Comparison of ENCODE assay signal across 38 cellular contexts in genomic region chr2:59746291-59746690, GRCh38.
"Had no signal": no experiment of that assay in that cellular context is flagged by ENCODE, and none has a peak within 500 bp of the region (broad histone marks: within the 10 kb centered on the region; RNA-seq: fewer than 3 reads in every experiment).

No MANE protein-coding gene starts in this region.

- ATAC-seq: activated naive CD4-positive, alpha-beta T cell treated with anti-CD3 and anti-CD28 coated beads, Interleukin-2, amount 50 U/mL, for 72 hours; activated naive CD8-positive, alpha-beta T cell treated with anti-CD3 and anti-CD28 coated beads, Interleukin-2, amount 50 U/mL, for 24 hours; activated T-cell treated with anti-CD3 and anti-CD28 coated beads, Interleukin-2, amount 50 U/mL, for 4 hours; activated T-cell treated with anti-CD3 and anti-CD28 coated beads, Interleukin-2, amount 50 U/mL, for 72 hours; activated T-helper 17 cell treated with anti-CD3 and anti-CD28 coated beads, Interleukin-2, amount 50 U/mL, for 72 hours; body of pancreas had no signal

- H3K27me3 Mint-ChIP-seq: activated naive CD4-positive, alpha-beta T cell treated with anti-CD3 and anti-CD28 coated beads, Interleukin-2, amount 10 ng/mL, durations not matched to agents 7 days and 5 days; activated T-cell treated with anti-CD3 and anti-CD28 coated beads, Interleukin-2, amount 50 U/mL, for 24 hours; activated T-helper 17 cell treated with anti-CD3 and anti-CD28 coated beads, Interleukin-2, amount 50 U/mL, for 72 hours; brain; central memory CD8-positive, alpha-beta T cell had no signal

- H3K9me3 Mint-ChIP-seq: activated naive CD4-positive, alpha-beta T cell treated with anti-CD3 and anti-CD28 coated beads for 36 hours; activated naive CD4-positive, alpha-beta T cell treated with anti-CD3 and anti-CD28 coated beads, Interleukin-2, amount 10 ng/mL, durations not matched to agents 7 days and 5 days; activated naive CD4-positive, alpha-beta T cell treated with anti-CD3 and anti-CD28 coated beads, Interleukin-2, amount 50 U/mL, for 24 hours; activated naive CD4-positive, alpha-beta T cell treated with anti-CD3 and anti-CD28 coated beads, Interleukin-2, amount 50 U/mL, for 72 hours; activated naive CD8-positive, alpha-beta T cell treated with anti-CD3 and anti-CD28 coated beads for 36 hours; activated naive CD8-positive, alpha-beta T cell treated with anti-CD3 and anti-CD28 coated beads, Interleukin-2, amount 10 ng/mL, durations not matched to agents 7 days and 5 days; activated naive CD8-positive, alpha-beta T cell treated with anti-CD3 and anti-CD28 coated beads, Interleukin-2, amount 50 U/mL, for 24 hours; activated T-cell treated with anti-CD3 and anti-CD28 coated beads, Interleukin-2, amount 50 U/mL, for 24 hours; activated T-cell treated with anti-CD3 and anti-CD28 coated beads, Interleukin-2, amount 50 U/mL, for 4 hours; activated T-helper 1 cell treated with anti-CD3 and anti-CD28 coated beads, Interleukin-12 subunit alpha, Interleukin-12 subunit beta, Interleukin-2, Interleukin-4 antibody, amounts not matched to agents 30 ng/mL and 10 ng/mL and 1 ng/mL, durations not matched to agents 14 hours and 24 hours and 36 hours; activated T-helper 17 cell treated with anti-CD3 and anti-CD28 coated beads, Interleukin-2, amount 50 U/mL, for 72 hours; activated T-helper 2 cell treated with anti-CD3 and anti-CD28 coated beads, Interferon-gamma antibody, Interleukin-2, Interleukin-4, amounts not matched to agents 10 μg/mL and 5 μg/mL and 100 μg/mL, durations not matched to agents 14 hours and 24 hours and 36 hours; brain had no signal

- H3K36me3 Mint-ChIP-seq: activated naive CD4-positive, alpha-beta T cell treated with anti-CD3 and anti-CD28 coated beads, Interleukin-2, amount 10 ng/mL, durations not matched to agents 7 days and 5 days; activated naive CD4-positive, alpha-beta T cell treated with anti-CD3 and anti-CD28 coated beads, Interleukin-2, amount 50 U/mL, for 24 hours; activated naive CD4-positive, alpha-beta T cell treated with anti-CD3 and anti-CD28 coated beads, Interleukin-2, amount 50 U/mL, for 72 hours; activated naive CD8-positive, alpha-beta T cell; activated naive CD8-positive, alpha-beta T cell treated with anti-CD3 and anti-CD28 coated beads for 36 hours; activated naive CD8-positive, alpha-beta T cell treated with anti-CD3 and anti-CD28 coated beads, Interleukin-2, amount 10 ng/mL, durations not matched to agents 7 days and 5 days; brain had no signal

- H3K27me3 ChIP-seq: adrenal gland, ascending aorta, body of pancreas, brain microvascular endothelial cell, breast epithelium, cardiac muscle cell had no signal

- H3K4me1 Mint-ChIP-seq: activated naive CD4-positive, alpha-beta T cell treated with anti-CD3 and anti-CD28 coated beads, Interleukin-2, amount 10 ng/mL, durations not matched to agents 7 days and 5 days; activated naive CD4-positive, alpha-beta T cell treated with anti-CD3 and anti-CD28 coated beads, Interleukin-2, amount 50 U/mL, for 24 hours; activated naive CD8-positive, alpha-beta T cell treated with anti-CD3 and anti-CD28 coated beads for 36 hours; activated naive CD8-positive, alpha-beta T cell treated with anti-CD3 and anti-CD28 coated beads, Interleukin-2, amount 10 ng/mL, durations not matched to agents 7 days and 5 days; activated naive CD8-positive, alpha-beta T cell treated with anti-CD3 and anti-CD28 coated beads, Interleukin-2, amount 50 U/mL, for 24 hours; activated T-helper 17 cell treated with anti-CD3 and anti-CD28 coated beads, Interleukin-2, amount 50 U/mL, for 72 hours; central memory CD8-positive, alpha-beta T cell had no signal

- H3K27ac ChIP-seq: adrenal gland, ascending aorta, body of pancreas, brain microvascular endothelial cell, breast epithelium, cardiac muscle cell had no signal

- H3K36me3 ChIP-seq: adrenal gland, ascending aorta, brain microvascular endothelial cell, breast epithelium, cardiac muscle cell had no signal

- H3K4me3 ChIP-seq: adrenal gland, ascending aorta, body of pancreas, breast epithelium, cardiac muscle cell had no signal

- H3K27ac Mint-ChIP-seq: activated naive CD4-positive, alpha-beta T cell treated with anti-CD3 and anti-CD28 coated beads for 36 hours; activated naive CD4-positive, alpha-beta T cell treated with anti-CD3 and anti-CD28 coated beads, Interleukin-2, amount 10 ng/mL, durations not matched to agents 7 days and 5 days; activated naive CD4-positive, alpha-beta T cell treated with anti-CD3 and anti-CD28 coated beads, Interleukin-2, amount 50 U/mL, for 24 hours; activated naive CD4-positive, alpha-beta T cell treated with anti-CD3 and anti-CD28 coated beads, Interleukin-2, amount 50 U/mL, for 72 hours; activated naive CD8-positive, alpha-beta T cell; activated naive CD8-positive, alpha-beta T cell treated with anti-CD3 and anti-CD28 coated beads for 36 hours; activated naive CD8-positive, alpha-beta T cell treated with anti-CD3 and anti-CD28 coated beads, Interleukin-2, amount 10 ng/mL, durations not matched to agents 7 days and 5 days; activated naive CD8-positive, alpha-beta T cell treated with anti-CD3 and anti-CD28 coated beads, Interleukin-2, amount 50 U/mL, for 24 hours; activated T-cell treated with anti-CD3 and anti-CD28 coated beads, Interleukin-2, amount 50 U/mL, for 24 hours; activated T-cell treated with anti-CD3 and anti-CD28 coated beads, Interleukin-2, amount 50 U/mL, for 72 hours; activated T-helper 1 cell treated with anti-CD3 and anti-CD28 coated beads, Interleukin-12 subunit alpha, Interleukin-12 subunit beta, Interleukin-2, Interleukin-4 antibody, amounts not matched to agents 30 ng/mL and 10 ng/mL and 1 ng/mL, durations not matched to agents 14 hours and 24 hours and 36 hours; activated T-helper 17 cell treated with anti-CD3 and anti-CD28 coated beads, Interleukin-2, amount 50 U/mL, for 72 hours; activated T-helper 2 cell treated with anti-CD3 and anti-CD28 coated beads, Interferon-gamma antibody, Interleukin-2, Interleukin-4, amounts not matched to agents 10 μg/mL and 5 μg/mL and 100 μg/mL, durations not matched to agents 14 hours and 24 hours and 36 hours had no signal

- H3K4me3 Mint-ChIP-seq: activated naive CD4-positive, alpha-beta T cell treated with anti-CD3 and anti-CD28 coated beads for 36 hours; activated naive CD4-positive, alpha-beta T cell treated with anti-CD3 and anti-CD28 coated beads, Interleukin-2, amount 10 ng/mL, durations not matched to agents 7 days and 5 days; activated naive CD4-positive, alpha-beta T cell treated with anti-CD3 and anti-CD28 coated beads, Interleukin-2, amount 50 U/mL, for 24 hours; activated naive CD8-positive, alpha-beta T cell; activated naive CD8-positive, alpha-beta T cell treated with anti-CD3 and anti-CD28 coated beads for 36 hours; activated naive CD8-positive, alpha-beta T cell treated with anti-CD3 and anti-CD28 coated beads, Interleukin-2, amount 10 ng/mL, durations not matched to agents 7 days and 5 days; activated naive CD8-positive, alpha-beta T cell treated with anti-CD3 and anti-CD28 coated beads, Interleukin-2, amount 50 U/mL, for 24 hours; activated T-cell treated with anti-CD3 and anti-CD28 coated beads, Interleukin-2, amount 50 U/mL, for 24 hours; activated T-cell treated with anti-CD3 and anti-CD28 coated beads, Interleukin-2, amount 50 U/mL, for 4 hours; activated T-cell treated with anti-CD3 and anti-CD28 coated beads, Interleukin-2, amount 50 U/mL, for 72 hours; activated T-helper 1 cell treated with anti-CD3 and anti-CD28 coated beads, Interleukin-12 subunit alpha, Interleukin-12 subunit beta, Interleukin-2, Interleukin-4 antibody, amounts not matched to agents 30 ng/mL and 10 ng/mL and 1 ng/mL, durations not matched to agents 14 hours and 24 hours and 36 hours; activated T-helper 17 cell treated with anti-CD3 and anti-CD28 coated beads, Interleukin-2, amount 50 U/mL, for 72 hours; brain; central memory CD8-positive, alpha-beta T cell had no signal

- H3K9me3 ChIP-seq: adrenal gland, ascending aorta, body of pancreas, breast epithelium had no signal

- DNase-seq: activated effector memory CD4-positive, alpha-beta T cell treated with anti-CD3 and anti-CD28 coated beads, Interleukin-2, amount 50 U/mL, for 16 hours; activated effector memory CD4-positive, alpha-beta T cell treated with Interleukin-2 at 50 U/mL for 16 hours; activated gamma-delta T cell; activated gamma-delta T cell treated with Interleukin-2 at 50 U/mL for 16 hours; activated naive CD4-positive, alpha-beta T cell; activated naive CD4-positive, alpha-beta T cell treated with anti-CD3 and anti-CD28 coated beads for 36 hours; activated naive CD4-positive, alpha-beta T cell treated with anti-CD3 and anti-CD28 coated beads, Interleukin-2, amount 10 ng/mL, durations not matched to agents 7 days and 5 days; activated naive CD4-positive, alpha-beta T cell treated with anti-CD3 and anti-CD28 coated beads, Interleukin-2, amount 50 U/mL, for 16 hours; activated naive CD4-positive, alpha-beta T cell treated with Interleukin-2 at 50 U/mL for 16 hours; activated naive CD8-positive, alpha-beta T cell treated with anti-CD3 and anti-CD28 coated beads for 36 hours; activated naive CD8-positive, alpha-beta T cell treated with anti-CD3 and anti-CD28 coated beads, Interleukin-2, amount 10 ng/mL, durations not matched to agents 7 days and 5 days; activated naive CD8-positive, alpha-beta T cell treated with anti-CD3 and anti-CD28 coated beads, Interleukin-2, amount 50 U/mL, for 24 hours; activated T-cell treated with anti-CD3 and anti-CD28 coated beads, Interleukin-2, amount 50 U/mL, for 1 hour; activated T-cell treated with anti-CD3 and anti-CD28 coated beads, Interleukin-2, amount 50 U/mL, for 24 hours; activated T-cell treated with anti-CD3 and anti-CD28 coated beads, Interleukin-2, amount 50 U/mL, for 4 hours; activated T-cell treated with anti-CD3 and anti-CD28 coated beads, Interleukin-2, amount 50 U/mL, for 48 hours; activated T-cell treated with anti-CD3 and anti-CD28 coated beads, Interleukin-2, amount 50 U/mL, for 72 hours; adrenal gland; amniotic stem cell; amygdala; anterior cingulate cortex; aorta; body of pancreas; brain microvascular endothelial cell; caudate nucleus; central memory CD4-positive, alpha-beta T cell; cerebellar nuclear complex had no signal
